ENCODE assay signal across 14 cellular contexts in genomic region chr20:45951474-45951873, GRCh38. TPM values are rescaled to one million over a fixed set of nuclear protein-coding genes. Genes with fewer than 3 reads are reported as not detected.
DNase-seq lines count a peak whose midpoint lies in the region; ATAC-seq, FAIRE-seq and TF ChIP-seq lines count a peak whose summit lies in the region.
"Had no signal": no experiment of that assay in that cellular context is flagged by ENCODE, and none has a peak within 500 bp of the region (broad histone marks: within the 10 kb centered on the region; RNA-seq: fewer than 3 reads in every experiment).

No MANE protein-coding gene starts in this region.

- peaks cover 3% of the 10 kb centered on the region; the same call in 1 of the 2 replicates for H3K4me1 ChIP-seq in GM12878 (ENCODE audit: control insufficient read depth, insufficient read depth, low read length)

- no peak overlapping the region for H3K9ac ChIP-seq in GM12878 (ENCODE audit: control insufficient read depth, insufficient read depth, low read length)

- DNase-seq in DMS53 (lab: John Stamatoyannopoulos, UW) (peak; percentile 95), NCI-H146 (lab: John Stamatoyannopoulos, UW) (peak; percentile 87), GM12878 (ENCODE audit: low read depth, low spot score) (no peak), NCI-H82 treated with DMSO at 0.1 percent for 48 hours (lab: John Stamatoyannopoulos, UW; ENCODE audit: unreplicated experiment) (no peak), activated gamma-delta T cell (lab: John Stamatoyannopoulos, UW) (no peak), left ventricle myocardium superior (no peak)
- DNase-seq: activated CD4-positive, CD25-positive, alpha-beta regulatory T cell; activated effector memory CD4-positive, alpha-beta T cell treated with Interleukin-2 at 50 U/mL for 16 hours; brain microvascular endothelial cell; CD4-positive, CD25-positive, alpha-beta regulatory T cell; effector CD8-positive, alpha-beta T cell; foreskin melanocyte had no signal

- H3K36me3 ChIP-seq in GM12878 (ENCODE audit: control insufficient read depth in 2 of 2, insufficient read depth in 2 of 2, low read length in 1 of 2): peaks cover 8 to 49% of the 10 kb centered on the region in 2 experiments

- no peak overlapping the region for H2AFZ ChIP-seq in GM12878 (ENCODE audit: control insufficient read depth, low read depth, low read length)

- no peak for TF ChIP-seq CTCF in GM12878 (IDR thresholded peaks at IDR 0.05 in 2 of 3, conservative IDR thresholded peaks at IDR 0.05 in 1 of 3; ENCODE audit: control insufficient read depth in 2 of 3, extremely low read depth in 1 of 3, insufficient read depth in 1 of 3, low read depth in 3 of 3, low read length in 3 of 3)

- SMC1A ChIA-PET in GM12878 (lab: Charles Lee; ENCODE audit: uncharacterized antibody, unreplicated experiment): no interaction called here

- no peak for TF ChIP-seq RAD21 in GM12878 (IDR thresholded peaks at IDR 0.05; ENCODE audit: insufficient read depth, low read depth, low read length)

- H3K27me3 ChIP-seq in GM12878 (replicated peaks in 1 of 2; ENCODE audit: control insufficient read depth in 2 of 2, insufficient read depth in 2 of 2, low read length in 1 of 2): no peaks in the 10 kb centered on the region
- H3K27me3 ChIP-seq: brain microvascular endothelial cell had no signal

- H4K20me1 ChIP-seq in GM12878 (ENCODE audit: control insufficient read depth, insufficient read depth): no peaks in the 10 kb centered on the region

- H3K79me2 ChIP-seq in GM12878 (ENCODE audit: control insufficient read depth, insufficient read depth, low read length): no peaks in the 10 kb centered on the region

- 70% methylated on average over 5 of the region's 5 CpGs for WGBS in GM12878 (ENCODE audit: insufficient coverage, insufficient replicate concordance, low lambda C conversion rate, missing lambda C conversion rate)

- RAD21 ChIA-PET in GM12878 (lab: Charles Lee; ENCODE audit: unreplicated experiment): no interaction called here

- ATAC-seq in GM12878 (no peak), left ventricle myocardium superior (no peak)

- FAIRE-seq in GM12878 (lab: Jason Lieb, UNC): no peak

- BruUV-seq in GM12878 (replicated peaks; lab: Mats Ljungman, UMichigan): no TSS peak

- CTCF ChIA-PET in GM12878 (lab: Yijun Ruan, JAX): no interaction called here

- no peaks in the 10 kb centered on the region for H3K9me3 ChIP-seq in GM12878 (replicated peaks; ENCODE audit: control insufficient read depth, insufficient read depth, low read length)

- TF ChIP-seq EP300 in GM12878 (IDR thresholded peaks at IDR 0.05; ENCODE audit: borderline replicate concordance in 1 of 2, control insufficient read depth in 1 of 2, low read depth in 2 of 2, low read length in 2 of 2): no peak

- POLR2A ChIA-PET in GM12878 (lab: Charles Lee): no interaction called here

- intact Hi-C loops in GM12878 (cut with micrococcal nuclease; ENCODE audit: unreplicated experiment) (no loop called here), left ventricle myocardium superior (cut with micrococcal nuclease) (no loop called here)

- peak; percentile 55; the same call in 1 of the 2 replicates for TF ChIP-seq POLR2A in GM12878 (IDR thresholded peaks at IDR 0.05; ENCODE audit: low read depth, low read length)

- H3K4me3 ChIP-seq in GM12878: no peak overlapping the region

- H3K4me2 ChIP-seq in GM12878 (ENCODE audit: control insufficient read depth, insufficient read depth): no peak overlapping the region

- in situ Hi-C loops in GM12878 (cut with MboI): no loop called here

- H3K27ac ChIP-seq in GM12878 (ENCODE audit: control insufficient read depth, insufficient read depth): no peak overlapping the region
- H3K27ac ChIP-seq: brain microvascular endothelial cell had no signal

TF ChIP-seq in GM12878, 131 proteins besides CTCF, POLR2A, EP300 and RAD21:
- peak; percentile 31; the same call in 1 of the 2 replicates for TF ChIP-seq POLR2AphosphoS5 (IDR thresholded peaks at IDR 0.05; ENCODE audit: low read length)
- no peak for TF ChIP-seq NR2C2 (IDR thresholded peaks at IDR 0.05; ENCODE audit: borderline replicate concordance, control insufficient read depth, insufficient read length, low read depth)

RNA-seq across cellular contexts. Expression of gene PCIF1, which starts 17.0 kb away (rescaled TPM):
- total RNA-seq in GM12878 (2013; cell fraction: nucleolus; rRNA removed): 23.3 and 27.4 TPM in 2 replicates
- total RNA-seq in GM12878 (2014; rRNA removed) (13.8 and 14.3 TPM in 2 replicates), GM12878 (2014; rRNA removed; fragmentation: Illumina TruSeq; extraction: Trizol) (7.7 and 9.9 TPM in 2 replicates), GM12878 (2021) (29.2 and 29.9 TPM in 2 replicates), left ventricle myocardium superior (26.2 TPM)
- 18.3 TPM for polyA plus RNA-seq in GM12878 (2011; ENCODE audit: low read depth)
- polyA plus RNA-seq in GM12878 (2011; rRNA removed) (9.6 and 13.3 TPM in 2 replicates), GM12878 (2014; fragmentation: Illumina TruSeq; extraction: Trizol) (13.4 and 23.4 TPM in 2 replicates), GM12878 (2014; fragmentation: Nextera tagmentation; extraction: Ambion mirVana) (10 to 100 TPM in 1 of 2 experiments, 1 to 10 TPM in 1; 8.4 to 10.1 TPM), GM12878 (2014; rRNA removed) (21.4 and 22.5 TPM in 2 replicates), GM12878 (2016; fragmentation: Nextera tagmentation; extraction: Ambion mirVana) (10 to 100 TPM; 32.7 to 32.9 TPM)
- 23.5 and 24.0 TPM in 2 replicates for polyA plus RNA-seq in GM12878 (2011; cell fraction: cytosol; rRNA removed)
- polyA plus RNA-seq in GM12878 (2011; cell fraction: nucleus; rRNA removed): 53.5 and 55.4 TPM in 2 replicates
- polyA plus RNA-seq in GM12878 (2012): 26.9 and 34.4 TPM in 2 replicates
- polyA minus RNA-seq in GM12878 (2011; rRNA and poly(A)+ RNA removed): 15.1 and 24.4 TPM in 2 replicates
- 9.4 and 9.8 TPM in 2 replicates for polyA minus RNA-seq in GM12878 (2011; cell fraction: cytosol; rRNA and poly(A)+ RNA removed)
- 27.7 and 40.9 TPM in 2 replicates for polyA minus RNA-seq in GM12878 (2011; cell fraction: nucleus; rRNA and poly(A)+ RNA removed)

RNA-seq across cellular contexts. Expression of gene ZNF335, which starts 20.5 kb away (rescaled TPM):
- 110 and 127 TPM in 2 replicates for total RNA-seq in GM12878 (2013; cell fraction: nucleolus; rRNA removed)
- total RNA-seq in GM12878 (2014; rRNA removed) (19.9 and 24.2 TPM in 2 replicates), GM12878 (2014; rRNA removed; fragmentation: Illumina TruSeq; extraction: Trizol) (10.5 and 12.3 TPM in 2 replicates), GM12878 (2021) (25.0 and 30.1 TPM in 2 replicates), left ventricle myocardium superior (10.0 TPM)
- 6.9 TPM for polyA plus RNA-seq in GM12878 (2011; ENCODE audit: low read depth)
- polyA plus RNA-seq in GM12878 (2011; rRNA removed) (5.0 and 11.4 TPM in 2 replicates), GM12878 (2014; fragmentation: Illumina TruSeq; extraction: Trizol) (3.4 and 12.5 TPM in 2 replicates), GM12878 (2014; fragmentation: Nextera tagmentation; extraction: Ambion mirVana) (1 to 10 TPM in 1 of 2 experiments, under 1 TPM in 1; 0.74 to 1.2 TPM), GM12878 (2014; rRNA removed) (24.8 and 27.2 TPM in 2 replicates), GM12878 (2016; fragmentation: Nextera tagmentation; extraction: Ambion mirVana) (10 to 100 TPM; 16.5 to 19.5 TPM)
- polyA plus RNA-seq in GM12878 (2011; cell fraction: cytosol; rRNA removed): 13.1 and 18.1 TPM in 2 replicates
- 80.6 and 103 TPM in 2 replicates for polyA plus RNA-seq in GM12878 (2011; cell fraction: nucleus; rRNA removed)
- polyA plus RNA-seq in GM12878 (2012): 13.7 and 15.3 TPM in 2 replicates
- polyA minus RNA-seq in GM12878 (2011; rRNA and poly(A)+ RNA removed): 28.2 and 32.4 TPM in 2 replicates
- polyA minus RNA-seq in GM12878 (2011; cell fraction: cytosol; rRNA and poly(A)+ RNA removed): 6.3 and 9.9 TPM in 2 replicates
- 45.3 and 81.1 TPM in 2 replicates for polyA minus RNA-seq in GM12878 (2011; cell fraction: nucleus; rRNA and poly(A)+ RNA removed)

RNA-seq across cellular contexts. Expression of gene PLTP, which starts 39.5 kb away (rescaled TPM):
- total RNA-seq in GM12878 (2013; cell fraction: nucleolus; rRNA removed): 14.6 and 15.7 TPM in 2 replicates
- total RNA-seq in GM12878 (2014; rRNA removed): 9.2 and 10.6 TPM in 2 replicates
- 4.0 and 4.1 TPM in 2 replicates for total RNA-seq in GM12878 (2014; rRNA removed; fragmentation: Illumina TruSeq; extraction: Trizol)
- 9.7 and 10.8 TPM in 2 replicates for total RNA-seq in GM12878 (2021)
- 5.7 TPM for polyA plus RNA-seq in GM12878 (2011; ENCODE audit: low read depth)
- polyA plus RNA-seq in GM12878 (2011; rRNA removed): 3.1 and 4.9 TPM in 2 replicates
- polyA plus RNA-seq in GM12878 (2011; cell fraction: cytosol; rRNA removed): 8.8 and 9.1 TPM in 2 replicates
- polyA plus RNA-seq in GM12878 (2011; cell fraction: nucleus; rRNA removed): 4.1 and 4.6 TPM in 2 replicates
- 11.3 and 16.6 TPM in 2 replicates for polyA plus RNA-seq in GM12878 (2012)
- 2.6 and 6.1 TPM in 2 replicates for polyA plus RNA-seq in GM12878 (2014; fragmentation: Illumina TruSeq; extraction: Trizol)
- 1 to 10 TPM; 1.6 TPM for polyA plus RNA-seq in GM12878 (2014; fragmentation: Nextera tagmentation; extraction: Ambion mirVana)
- polyA plus RNA-seq in GM12878 (2014; rRNA removed): 9.1 and 9.9 TPM in 2 replicates
- polyA plus RNA-seq in GM12878 (2016; fragmentation: Nextera tagmentation; extraction: Ambion mirVana): 10 to 100 TPM; 12.4 to 17.0 TPM
- 2.6 and 6.4 TPM in 2 replicates for polyA minus RNA-seq in GM12878 (2011; rRNA and poly(A)+ RNA removed)
- 0.62 and 0.94 TPM in 2 replicates for polyA minus RNA-seq in GM12878 (2011; cell fraction: cytosol; rRNA and poly(A)+ RNA removed)
- polyA minus RNA-seq in GM12878 (2011; cell fraction: nucleus; rRNA and poly(A)+ RNA removed): 0.77 and 1.5 TPM in 2 replicates
- 97.7 TPM for total RNA-seq in left ventricle myocardium superior

RNA-seq across cellular contexts. Expression of gene MMP9, which starts 57.2 kb away (rescaled TPM):
- 0.15 TPM in 1 of 2 replicates, not detected in the other for total RNA-seq in GM12878 (2013; cell fraction: nucleolus; rRNA removed)
- total RNA-seq in GM12878 (2014; rRNA removed) (0.06 and 0.49 TPM in 2 replicates), GM12878 (2014; rRNA removed; fragmentation: Illumina TruSeq; extraction: Trizol) (0.09 TPM in 1 of 2 replicates, not detected in the other), GM12878 (2021) (0.23 and 0.48 TPM in 2 replicates), left ventricle myocardium superior (0.64 TPM)
- not detected for polyA plus RNA-seq in GM12878 (2011; ENCODE audit: low read depth)
- polyA plus RNA-seq in GM12878 (2011; rRNA removed) (0.20 and 0.34 TPM in 2 replicates), GM12878 (2014; fragmentation: Illumina TruSeq; extraction: Trizol) (0.10 TPM in 1 of 2 replicates, not detected in the other), GM12878 (2014; fragmentation: Nextera tagmentation; extraction: Ambion mirVana) (under 1 TPM in 1 of 2 experiments, not detected in 1; 0.04 TPM), GM12878 (2014; rRNA removed) (0.09 and 0.18 TPM in 2 replicates), GM12878 (2016; fragmentation: Nextera tagmentation; extraction: Ambion mirVana) (under 1 TPM; 0.09 to 0.20 TPM)
- polyA plus RNA-seq in GM12878 (2011; cell fraction: cytosol; rRNA removed): 0.64 and 0.75 TPM in 2 replicates
- polyA plus RNA-seq in GM12878 (2011; cell fraction: nucleus; rRNA removed): 1.8 TPM in 2 replicates
- polyA plus RNA-seq in GM12878 (2012): 0.28 TPM in 2 replicates
- polyA minus RNA-seq in GM12878 (2011; rRNA and poly(A)+ RNA removed): 0.15 and 0.31 TPM in 2 replicates
- 0.94 and 1.0 TPM in 2 replicates for polyA minus RNA-seq in GM12878 (2011; cell fraction: cytosol; rRNA and poly(A)+ RNA removed)
- 0.36 TPM in 1 of 2 replicates, not detected in the other for polyA minus RNA-seq in GM12878 (2011; cell fraction: nucleus; rRNA and poly(A)+ RNA removed)
- total RNA-seq: NCI-H460, SK-MEL-5 had no signal
- polyA plus RNA-seq: CD4-positive, CD25-positive, alpha-beta regulatory T cell had no signal

Comparison
In these comparisons a context has a peak if more than half of its experiments do, and no peak if none do; other contexts are left out.
1. DNase-seq: peak in DMS53 (single experiment) and NCI-H146 (single experiment); none in GM12878 (single experiment), NCI-H82 treated with DMSO at 0.1 percent for 48 hours (single experiment), activated gamma-delta T cell (single experiment) and left ventricle myocardium superior (single experiment).